Comparison of ENCODE assay signal across 13 cellular contexts in the genomic region with DNA sequence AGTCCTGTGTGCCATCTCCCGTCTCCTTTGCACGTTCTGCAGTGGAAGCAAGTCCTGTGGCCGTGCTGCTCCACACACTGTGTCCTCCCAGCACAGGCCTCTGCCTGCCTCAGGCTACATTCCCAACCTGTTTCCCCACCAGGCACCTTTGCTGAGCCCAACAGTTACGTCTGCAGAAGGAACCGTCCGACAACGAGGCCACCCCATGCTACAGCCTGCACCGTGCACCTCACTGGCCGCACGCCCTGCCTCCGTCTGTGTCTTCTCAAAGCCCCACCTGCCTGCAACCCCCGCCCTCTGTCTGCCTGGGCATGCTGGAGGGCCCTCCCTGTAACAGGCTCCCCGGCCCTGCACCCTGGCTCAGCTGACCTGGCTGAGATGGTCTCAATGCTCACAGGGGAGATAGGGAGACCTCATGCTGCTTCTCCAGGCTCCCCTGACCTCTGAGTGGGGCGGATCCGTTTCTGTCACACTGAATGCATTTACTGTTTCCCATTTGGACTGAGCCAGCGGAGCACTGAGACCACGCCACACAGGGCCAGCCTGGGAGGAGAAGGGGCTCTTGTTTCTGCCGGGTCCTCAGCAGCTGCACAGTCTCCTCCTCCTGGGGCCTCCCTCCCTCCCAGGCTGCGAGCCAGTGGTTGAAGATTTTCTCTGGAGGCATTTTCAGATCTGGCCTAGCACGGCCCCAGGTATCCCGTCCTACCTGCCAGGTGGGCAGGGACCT.
DNase-seq lines count a peak whose midpoint lies in the region; ATAC-seq and TF ChIP-seq lines count a peak whose summit lies in the region.
"Had no signal": no experiment of that assay in that cellular context is flagged by ENCODE, and none has a peak within 500 bp of the region (broad histone marks: within the 10 kb centered on the region; RNA-seq: fewer than 3 reads in every experiment).

No MANE protein-coding gene starts in this region.

- no peak for TF ChIP-seq CTCF in sigmoid colon (IDR thresholded peaks at IDR 0.05)

- H3K4me3 ChIP-seq in sigmoid colon (peak overlapping the region in 1 of 4 donors; percentile 3), mesenchymal stem cell (ENCODE audit: insufficient read depth in 1 of 2, low read depth in 1 of 2, low read length in 2 of 2) (no peak overlapping the region)

- no peak for ATAC-seq in HG03045 (IDR thresholded peaks at IDR 0.05; ENCODE audit: unreplicated experiment)
- ATAC-seq: foreskin keratinocyte had no signal

- H2BK15ac ChIP-seq in mesenchymal stem cell (ENCODE audit: low read depth, poor library complexity, severe bottlenecking), result no peak overlapping the region

- no peak overlapping the region for H3K9ac ChIP-seq in mesenchymal stem cell (ENCODE audit: low read length)

- H2AK5ac ChIP-seq in mesenchymal stem cell (ENCODE audit: low read length, severe bottlenecking), result no peak overlapping the region

- DNase-seq in DMS79 treated with DMSO at 0.1 percent for 48 hours (lab: John Stamatoyannopoulos, UW) (peak; percentile 63), sigmoid colon (peak; percentile 69), mesenchymal stem cell (no peak), SKM-1 (lab: John Stamatoyannopoulos, UW; ENCODE audit: unreplicated experiment) (no peak), LoVo (ENCODE audit: low spot score) (no peak)
- DNase-seq: activated T-cell treated with anti-CD3 and anti-CD28 coated beads for 4 hours, foreskin keratinocyte, NCI-H1694, small intestine, T1000 had no signal

- no peak overlapping the region for H2BK12ac ChIP-seq in mesenchymal stem cell (ENCODE audit: low read length in 2 of 2)

- H3K36me3 ChIP-seq in sigmoid colon (no peaks in the 10 kb centered on the region), mesenchymal stem cell (ENCODE audit: control insufficient read depth in 1 of 2, insufficient read depth in 2 of 2, low read depth in 1 of 2, low read length in 2 of 2) (no peaks in the 10 kb centered on the region)

- TF ChIP-seq POLR2A in sigmoid colon (IDR thresholded peaks at IDR 0.05), result no peak

- H3K14ac ChIP-seq in mesenchymal stem cell (ENCODE audit: low read length in 2 of 2), result no peak overlapping the region

- no peak overlapping the region for H2BK5ac ChIP-seq in mesenchymal stem cell (ENCODE audit: low read depth, low read length, poor library complexity, severe bottlenecking)

- H3K27me3 ChIP-seq in layer of hippocampus (ENCODE audit: control insufficient read depth, insufficient read depth, low read length) (no peaks in the 10 kb centered on the region), sigmoid colon (no peaks in the 10 kb centered on the region), mesenchymal stem cell (ENCODE audit: control insufficient read depth in 1 of 2, insufficient read depth in 1 of 2, low read length in 2 of 2) (peaks cover 0 to 44% of the 10 kb centered on the region in 2 experiments)
- H3K27me3 ChIP-seq: foreskin keratinocyte had no signal

- H3K27ac ChIP-seq in angular gyrus (ENCODE audit: low read depth, low read length) (peak overlapping the region; percentile 94), layer of hippocampus (ENCODE audit: low read depth, low read length) (peak overlapping the region; percentile 95), sigmoid colon (peak overlapping the region; percentile 70 to 80 (median 76)), mesenchymal stem cell (ENCODE audit: low read length, poor library complexity, severe bottlenecking) (no peak overlapping the region)
- H3K27ac ChIP-seq: foreskin keratinocyte had no signal

- H3K4me1 ChIP-seq in sigmoid colon, result peaks cover 0 to 24% (median 19%) of the 10 kb centered on the region in 4 donors
- H3K4me1 ChIP-seq in mesenchymal stem cell (ENCODE audit: control insufficient read depth, insufficient read depth, low read depth, low read length), result peaks cover 1% of the 10 kb centered on the region
- H3K4me1 ChIP-seq: foreskin keratinocyte had no signal

- intact Hi-C loops in sigmoid colon (cut with DNase I), result loop anchor here (5.0 kb wide), 1 partner anchor 123 kb away; no protein-coding TSS in a partner anchor

- no peak overlapping the region for H3K23ac ChIP-seq in mesenchymal stem cell (ENCODE audit: low read length in 2 of 2)

- H3K4me2 ChIP-seq in mesenchymal stem cell (ENCODE audit: low read length, poor library complexity, severe bottlenecking), result no peak overlapping the region

- no peak overlapping the region for H3K4ac ChIP-seq in mesenchymal stem cell (ENCODE audit: low read depth in 1 of 2, low read length in 2 of 2)

- H3K9me3 ChIP-seq in sigmoid colon, result no peaks in the 10 kb centered on the region
- no peaks in the 10 kb centered on the region for H3K9me3 ChIP-seq in mesenchymal stem cell (ENCODE audit: control insufficient read depth, low read length)

- H3K18ac ChIP-seq in mesenchymal stem cell (ENCODE audit: low read depth in 1 of 2, low read length in 2 of 2), result no peak overlapping the region

- H2BK120ac ChIP-seq in mesenchymal stem cell (ENCODE audit: low read depth, low read length), result no peak overlapping the region

- TF ChIP-seq EP300 in sigmoid colon (IDR thresholded peaks at IDR 0.05), result no peak

- no peak overlapping the region for H4K91ac ChIP-seq in mesenchymal stem cell (ENCODE audit: low read length)

- no peak overlapping the region for H4K8ac ChIP-seq in mesenchymal stem cell (ENCODE audit: low read length)

- no peak overlapping the region for H2AFZ ChIP-seq in mesenchymal stem cell (ENCODE audit: low read depth, low read length)

- no peaks in the 10 kb centered on the region for H3K79me1 ChIP-seq in mesenchymal stem cell (replicated peaks; ENCODE audit: low read length, poor library complexity, severe bottlenecking)

- 79 to 80% methylated on average over 21 of the region's 21 CpGs for WGBS in sigmoid colon, 2 donors
- WGBS in mesenchymal stem cell, result 78% methylated on average over 21 of the region's 21 CpGs

Comparison
In these comparisons a context has a peak if more than half of its experiments do, and no peak if none do; other contexts are left out.
1. DNase-seq: peak in DMS79 treated with DMSO at 0.1 percent for 48 hours (single experiment) and sigmoid colon (single experiment); none in mesenchymal stem cell (single experiment), SKM-1 (single experiment) and LoVo (single experiment).